ENCODE assay signal across 1 cellular context in genomic region chr2:218317232-218317630, GRCh38.
TF ChIP-seq lines count a peak whose summit lies in the region.

No MANE protein-coding gene starts in this region.

TF ChIP-seq in HepG2, 621 proteins besides CTCF, POLR2A, EP300 and RAD21:
- TF ChIP-seq MED13 (CRISPR knock-in tag; IDR thresholded peaks at IDR 0.05) (no peak), HMGXB4 (CRISPR knock-in tag; IDR thresholded peaks at IDR 0.05; ENCODE audit: borderline replicate concordance in 1 of 2, low read depth in 1 of 2) (no peak), ISX (CRISPR knock-in tag; conservative IDR thresholded peaks at IDR 0.05) (no peak), MED1 (CRISPR knock-in tag; IDR thresholded peaks at IDR 0.05) (no peak), TGIF2 (CRISPR knock-in tag; IDR thresholded peaks at IDR 0.05) (0 out of 2 replicates have a peak, but pooled peaks have one; percentile 8), ZNF75D (CRISPR knock-in tag; IDR thresholded peaks at IDR 0.05; ENCODE audit: borderline replicate concordance) (no peak), NR2F2 (IDR thresholded peaks at IDR 0.05; ENCODE audit: borderline replicate concordance, low read depth) (no peak), ZBTB20 (CRISPR knock-in tag; IDR thresholded peaks at IDR 0.05; ENCODE audit: borderline replicate concordance, low read depth) (no peak), RARA (CRISPR knock-in tag; IDR thresholded peaks at IDR 0.05) (0 out of 2 replicates have a peak, but pooled peaks have one; percentile 9), ZNF318 (CRISPR knock-in tag; IDR thresholded peaks at IDR 0.05) (no peak), ARNTL (CRISPR knock-in tag; IDR thresholded peaks at IDR 0.05) (0 out of 2 replicates have a peak, but pooled peaks have one; percentile 11), FOXP1 (IDR thresholded peaks at IDR 0.05) (no peak), FOXP1 (CRISPR knock-in tag; IDR thresholded peaks at IDR 0.05) (no peak), ZNF615 (CRISPR knock-in tag; IDR thresholded peaks at IDR 0.05; ENCODE audit: borderline replicate concordance) (no peak), CBX5 (CRISPR knock-in tag; IDR thresholded peaks at IDR 0.05; ENCODE audit: borderline replicate concordance) (no peak), SNAI1 (CRISPR knock-in tag; IDR thresholded peaks at IDR 0.05; ENCODE audit: borderline replicate concordance) (no peak), FOSL2 (CRISPR knock-in tag; IDR thresholded peaks at IDR 0.05) (peak; percentile 57), ARID3A (IDR thresholded peaks at IDR 0.05; ENCODE audit: low read depth, low read length) (no peak), MZF1 (CRISPR knock-in tag; IDR thresholded peaks at IDR 0.05; ENCODE audit: borderline replicate concordance) (no peak), CCDC6 (CRISPR knock-in tag; IDR thresholded peaks at IDR 0.05) (0 out of 2 replicates have a peak, but pooled peaks have one; percentile 11), ZBTB42 (CRISPR knock-in tag; IDR thresholded peaks at IDR 0.05) (no peak), ZHX1 (CRISPR knock-in tag; IDR thresholded peaks at IDR 0.05; ENCODE audit: low read depth) (0 out of 2 replicates have a peak, but pooled peaks have one; percentile 18), ZBTB33 (CRISPR knock-in tag; IDR thresholded peaks at IDR 0.05) (no peak), ZNF274 (CRISPR knock-in tag; IDR thresholded peaks at IDR 0.05) (no peak), ERF (CRISPR knock-in tag; IDR thresholded peaks at IDR 0.05) (0 out of 2 replicates have a peak, but pooled peaks have one; percentile 6), POGZ (CRISPR knock-in tag; IDR thresholded peaks at IDR 0.05) (0 out of 2 replicates have a peak, but pooled peaks have one; percentile 1), ELK4 (CRISPR knock-in tag; IDR thresholded peaks at IDR 0.05; ENCODE audit: borderline replicate concordance) (no peak), AHR (CRISPR knock-in tag; IDR thresholded peaks at IDR 0.05) (no peak), KAT8 (CRISPR knock-in tag; IDR thresholded peaks at IDR 0.05) (0 out of 2 replicates have a peak, but pooled peaks have one; percentile 5), ZNF276 (CRISPR knock-in tag; IDR thresholded peaks at IDR 0.05; ENCODE audit: low read depth) (no peak), ZNF30 (CRISPR knock-in tag; IDR thresholded peaks at IDR 0.05) (no peak), NKX3-1 (CRISPR knock-in tag; IDR thresholded peaks at IDR 0.05) (no peak)
TF ChIP-seq in HepG2: peak in this region for 9.
